1 cellular context compared by ENCODE assay signal in the genomic region with DNA sequence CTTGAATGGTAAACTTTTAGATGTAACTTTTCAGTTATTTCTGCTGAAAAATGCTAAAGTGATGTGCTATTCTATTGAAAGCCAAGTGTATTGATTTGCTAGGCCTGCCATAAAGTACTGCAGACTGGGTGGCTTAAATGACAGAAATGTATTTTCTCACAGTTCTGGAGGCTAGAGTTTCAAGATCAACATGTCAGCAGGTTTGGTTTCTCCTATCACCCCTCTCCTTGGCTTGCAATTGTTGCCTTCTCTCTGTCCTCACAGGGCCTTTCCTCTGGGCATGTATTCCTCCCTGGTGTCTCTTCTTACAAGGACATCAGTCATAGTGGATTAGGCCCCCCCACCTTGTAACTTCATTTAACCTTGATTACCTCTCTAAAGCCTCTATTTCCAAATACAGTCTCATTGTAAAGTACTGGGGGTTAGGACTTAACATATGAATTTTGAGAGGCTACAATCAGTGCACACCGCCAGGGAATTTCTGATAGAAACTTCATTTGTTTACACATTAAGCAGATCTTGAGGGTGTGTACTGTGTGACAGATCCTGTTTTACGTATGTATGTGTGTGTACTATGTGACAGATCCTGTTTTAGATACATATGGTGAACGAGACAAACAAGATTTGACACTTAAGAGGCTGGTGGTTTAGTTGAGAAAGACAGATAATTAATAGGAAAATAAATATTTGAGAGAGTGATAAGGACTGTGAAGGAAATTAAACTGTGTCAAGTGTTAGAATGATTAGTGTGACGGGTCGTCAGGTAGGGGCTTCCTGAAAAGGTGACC.
TF ChIP-seq lines count a peak whose summit lies in the region.

No MANE protein-coding gene starts in this region.

TF ChIP-seq in HEK293, 187 proteins besides CTCF, POLR2A, EP300 and RAD21 (continued from another document and continues in another):
- TF ChIP-seq, protein P1, sequence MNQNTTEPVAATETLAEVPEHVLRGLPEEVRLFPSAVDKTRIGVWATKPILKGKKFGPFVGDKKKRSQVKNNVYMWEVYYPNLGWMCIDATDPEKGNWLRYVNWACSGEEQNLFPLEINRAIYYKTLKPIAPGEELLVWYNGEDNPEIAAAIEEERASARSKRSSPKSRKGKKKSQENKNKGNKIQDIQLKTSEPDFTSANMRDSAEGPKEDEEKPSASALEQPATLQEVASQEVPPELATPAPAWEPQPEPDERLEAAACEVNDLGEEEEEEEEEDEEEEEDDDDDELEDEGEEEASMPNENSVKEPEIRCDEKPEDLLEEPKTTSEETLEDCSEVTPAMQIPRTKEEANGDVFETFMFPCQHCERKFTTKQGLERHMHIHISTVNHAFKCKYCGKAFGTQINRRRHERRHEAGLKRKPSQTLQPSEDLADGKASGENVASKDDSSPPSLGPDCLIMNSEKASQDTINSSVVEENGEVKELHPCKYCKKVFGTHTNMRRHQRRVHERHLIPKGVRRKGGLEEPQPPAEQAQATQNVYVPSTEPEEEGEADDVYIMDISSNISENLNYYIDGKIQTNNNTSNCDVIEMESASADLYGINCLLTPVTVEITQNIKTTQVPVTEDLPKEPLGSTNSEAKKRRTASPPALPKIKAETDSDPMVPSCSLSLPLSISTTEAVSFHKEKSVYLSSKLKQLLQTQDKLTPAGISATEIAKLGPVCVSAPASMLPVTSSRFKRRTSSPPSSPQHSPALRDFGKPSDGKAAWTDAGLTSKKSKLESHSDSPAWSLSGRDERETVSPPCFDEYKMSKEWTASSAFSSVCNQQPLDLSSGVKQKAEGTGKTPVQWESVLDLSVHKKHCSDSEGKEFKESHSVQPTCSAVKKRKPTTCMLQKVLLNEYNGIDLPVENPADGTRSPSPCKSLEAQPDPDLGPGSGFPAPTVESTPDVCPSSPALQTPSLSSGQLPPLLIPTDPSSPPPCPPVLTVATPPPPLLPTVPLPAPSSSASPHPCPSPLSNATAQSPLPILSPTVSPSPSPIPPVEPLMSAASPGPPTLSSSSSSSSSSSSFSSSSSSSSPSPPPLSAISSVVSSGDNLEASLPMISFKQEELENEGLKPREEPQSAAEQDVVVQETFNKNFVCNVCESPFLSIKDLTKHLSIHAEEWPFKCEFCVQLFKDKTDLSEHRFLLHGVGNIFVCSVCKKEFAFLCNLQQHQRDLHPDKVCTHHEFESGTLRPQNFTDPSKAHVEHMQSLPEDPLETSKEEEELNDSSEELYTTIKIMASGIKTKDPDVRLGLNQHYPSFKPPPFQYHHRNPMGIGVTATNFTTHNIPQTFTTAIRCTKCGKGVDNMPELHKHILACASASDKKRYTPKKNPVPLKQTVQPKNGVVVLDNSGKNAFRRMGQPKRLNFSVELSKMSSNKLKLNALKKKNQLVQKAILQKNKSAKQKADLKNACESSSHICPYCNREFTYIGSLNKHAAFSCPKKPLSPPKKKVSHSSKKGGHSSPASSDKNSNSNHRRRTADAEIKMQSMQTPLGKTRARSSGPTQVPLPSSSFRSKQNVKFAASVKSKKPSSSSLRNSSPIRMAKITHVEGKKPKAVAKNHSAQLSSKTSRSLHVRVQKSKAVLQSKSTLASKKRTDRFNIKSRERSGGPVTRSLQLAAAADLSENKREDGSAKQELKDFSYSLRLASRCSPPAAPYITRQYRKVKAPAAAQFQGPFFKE (tag by site-specific recombination; IDR thresholded peaks at IDR 0.05; ENCODE audit: borderline replicate concordance), result no peak
- TF ChIP-seq ZNF366 (tag by site-specific recombination; conservative IDR thresholded peaks at IDR 0.05) (no peak), SCRT1 (tag by site-specific recombination; IDR thresholded peaks at IDR 0.05; ENCODE audit: borderline replicate concordance) (peak; percentile 54; the same call in 1 of the 2 replicates), ZNF707 (tag by site-specific recombination; IDR thresholded peaks at IDR 0.05) (no peak), TRIM28 (IDR thresholded peaks at IDR 0.05; ENCODE audit: borderline replicate concordance, low read length) (peak; percentile 52; the same call in 1 of the 2 replicates), ZNF510 (tag by site-specific recombination; IDR thresholded peaks at IDR 0.05; ENCODE audit: insufficient replicate concordance) (no peak), GLIS1 (tag by site-specific recombination; IDR thresholded peaks at IDR 0.05) (0 out of 2 replicates have a peak, but pooled peaks have one; percentile 16), ZNF214 (tag by site-specific recombination; IDR thresholded peaks at IDR 0.05; ENCODE audit: borderline replicate concordance) (no peak), ZNF426 (tag by site-specific recombination; IDR thresholded peaks at IDR 0.05) (no peak), ZNF521 (tag by site-specific recombination; IDR thresholded peaks at IDR 0.05) (no peak), ZNF24 (tag by site-specific recombination; IDR thresholded peaks at IDR 0.05) (peak; percentile 47; the same call in 1 of the 2 replicates), ZBTB17 (tag by site-specific recombination; IDR thresholded peaks at IDR 0.05) (peak; percentile 52; the same call in 1 of the 2 replicates), ZNF391 (tag by site-specific recombination; IDR thresholded peaks at IDR 0.05; ENCODE audit: borderline replicate concordance, low read depth) (no peak), IKZF3 (tag by site-specific recombination; IDR thresholded peaks at IDR 0.05) (peak; percentile 29; the same call in 1 of the 2 replicates)
- TF ChIP-seq, protein P2, sequence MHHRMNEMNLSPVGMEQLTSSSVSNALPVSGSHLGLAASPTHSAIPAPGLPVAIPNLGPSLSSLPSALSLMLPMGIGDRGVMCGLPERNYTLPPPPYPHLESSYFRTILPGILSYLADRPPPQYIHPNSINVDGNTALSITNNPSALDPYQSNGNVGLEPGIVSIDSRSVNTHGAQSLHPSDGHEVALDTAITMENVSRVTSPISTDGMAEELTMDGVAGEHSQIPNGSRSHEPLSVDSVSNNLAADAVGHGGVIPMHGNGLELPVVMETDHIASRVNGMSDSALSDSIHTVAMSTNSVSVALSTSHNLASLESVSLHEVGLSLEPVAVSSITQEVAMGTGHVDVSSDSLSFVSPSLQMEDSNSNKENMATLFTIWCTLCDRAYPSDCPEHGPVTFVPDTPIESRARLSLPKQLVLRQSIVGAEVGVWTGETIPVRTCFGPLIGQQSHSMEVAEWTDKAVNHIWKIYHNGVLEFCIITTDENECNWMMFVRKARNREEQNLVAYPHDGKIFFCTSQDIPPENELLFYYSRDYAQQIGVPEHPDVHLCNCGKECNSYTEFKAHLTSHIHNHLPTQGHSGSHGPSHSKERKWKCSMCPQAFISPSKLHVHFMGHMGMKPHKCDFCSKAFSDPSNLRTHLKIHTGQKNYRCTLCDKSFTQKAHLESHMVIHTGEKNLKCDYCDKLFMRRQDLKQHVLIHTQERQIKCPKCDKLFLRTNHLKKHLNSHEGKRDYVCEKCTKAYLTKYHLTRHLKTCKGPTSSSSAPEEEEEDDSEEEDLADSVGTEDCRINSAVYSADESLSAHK (tag by site-specific recombination; IDR thresholded peaks at IDR 0.05), result 0 out of 2 replicates have a peak, but pooled peaks have one; percentile 38
- TF ChIP-seq, protein P3, sequence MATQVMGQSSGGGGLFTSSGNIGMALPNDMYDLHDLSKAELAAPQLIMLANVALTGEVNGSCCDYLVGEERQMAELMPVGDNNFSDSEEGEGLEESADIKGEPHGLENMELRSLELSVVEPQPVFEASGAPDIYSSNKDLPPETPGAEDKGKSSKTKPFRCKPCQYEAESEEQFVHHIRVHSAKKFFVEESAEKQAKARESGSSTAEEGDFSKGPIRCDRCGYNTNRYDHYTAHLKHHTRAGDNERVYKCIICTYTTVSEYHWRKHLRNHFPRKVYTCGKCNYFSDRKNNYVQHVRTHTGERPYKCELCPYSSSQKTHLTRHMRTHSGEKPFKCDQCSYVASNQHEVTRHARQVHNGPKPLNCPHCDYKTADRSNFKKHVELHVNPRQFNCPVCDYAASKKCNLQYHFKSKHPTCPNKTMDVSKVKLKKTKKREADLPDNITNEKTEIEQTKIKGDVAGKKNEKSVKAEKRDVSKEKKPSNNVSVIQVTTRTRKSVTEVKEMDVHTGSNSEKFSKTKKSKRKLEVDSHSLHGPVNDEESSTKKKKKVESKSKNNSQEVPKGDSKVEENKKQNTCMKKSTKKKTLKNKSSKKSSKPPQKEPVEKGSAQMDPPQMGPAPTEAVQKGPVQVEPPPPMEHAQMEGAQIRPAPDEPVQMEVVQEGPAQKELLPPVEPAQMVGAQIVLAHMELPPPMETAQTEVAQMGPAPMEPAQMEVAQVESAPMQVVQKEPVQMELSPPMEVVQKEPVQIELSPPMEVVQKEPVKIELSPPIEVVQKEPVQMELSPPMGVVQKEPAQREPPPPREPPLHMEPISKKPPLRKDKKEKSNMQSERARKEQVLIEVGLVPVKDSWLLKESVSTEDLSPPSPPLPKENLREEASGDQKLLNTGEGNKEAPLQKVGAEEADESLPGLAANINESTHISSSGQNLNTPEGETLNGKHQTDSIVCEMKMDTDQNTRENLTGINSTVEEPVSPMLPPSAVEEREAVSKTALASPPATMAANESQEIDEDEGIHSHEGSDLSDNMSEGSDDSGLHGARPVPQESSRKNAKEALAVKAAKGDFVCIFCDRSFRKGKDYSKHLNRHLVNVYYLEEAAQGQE (tag by site-specific recombination; IDR thresholded peaks at IDR 0.05), result no peak
- TF ChIP-seq, protein P4, sequence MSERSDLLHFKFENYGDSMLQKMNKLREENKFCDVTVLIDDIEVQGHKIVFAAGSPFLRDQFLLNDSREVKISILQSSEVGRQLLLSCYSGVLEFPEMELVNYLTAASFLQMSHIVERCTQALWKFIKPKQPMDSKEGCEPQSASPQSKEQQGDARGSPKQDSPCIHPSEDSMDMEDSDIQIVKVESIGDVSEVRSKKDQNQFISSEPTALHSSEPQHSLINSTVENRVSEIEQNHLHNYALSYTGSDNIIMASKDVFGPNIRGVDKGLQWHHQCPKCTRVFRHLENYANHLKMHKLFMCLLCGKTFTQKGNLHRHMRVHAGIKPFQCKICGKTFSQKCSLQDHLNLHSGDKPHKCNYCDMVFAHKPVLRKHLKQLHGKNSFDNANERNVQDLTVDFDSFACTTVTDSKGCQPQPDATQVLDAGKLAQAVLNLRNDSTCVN (tag by site-specific recombination; optimal IDR thresholded peaks at IDR 0.05), result no peak
- TF ChIP-seq, protein P5, sequence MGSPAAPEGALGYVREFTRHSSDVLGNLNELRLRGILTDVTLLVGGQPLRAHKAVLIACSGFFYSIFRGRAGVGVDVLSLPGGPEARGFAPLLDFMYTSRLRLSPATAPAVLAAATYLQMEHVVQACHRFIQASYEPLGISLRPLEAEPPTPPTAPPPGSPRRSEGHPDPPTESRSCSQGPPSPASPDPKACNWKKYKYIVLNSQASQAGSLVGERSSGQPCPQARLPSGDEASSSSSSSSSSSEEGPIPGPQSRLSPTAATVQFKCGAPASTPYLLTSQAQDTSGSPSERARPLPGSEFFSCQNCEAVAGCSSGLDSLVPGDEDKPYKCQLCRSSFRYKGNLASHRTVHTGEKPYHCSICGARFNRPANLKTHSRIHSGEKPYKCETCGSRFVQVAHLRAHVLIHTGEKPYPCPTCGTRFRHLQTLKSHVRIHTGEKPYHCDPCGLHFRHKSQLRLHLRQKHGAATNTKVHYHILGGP (tag by site-specific recombination; IDR thresholded peaks at IDR 0.05), result no peak
- TF ChIP-seq, protein P6, sequence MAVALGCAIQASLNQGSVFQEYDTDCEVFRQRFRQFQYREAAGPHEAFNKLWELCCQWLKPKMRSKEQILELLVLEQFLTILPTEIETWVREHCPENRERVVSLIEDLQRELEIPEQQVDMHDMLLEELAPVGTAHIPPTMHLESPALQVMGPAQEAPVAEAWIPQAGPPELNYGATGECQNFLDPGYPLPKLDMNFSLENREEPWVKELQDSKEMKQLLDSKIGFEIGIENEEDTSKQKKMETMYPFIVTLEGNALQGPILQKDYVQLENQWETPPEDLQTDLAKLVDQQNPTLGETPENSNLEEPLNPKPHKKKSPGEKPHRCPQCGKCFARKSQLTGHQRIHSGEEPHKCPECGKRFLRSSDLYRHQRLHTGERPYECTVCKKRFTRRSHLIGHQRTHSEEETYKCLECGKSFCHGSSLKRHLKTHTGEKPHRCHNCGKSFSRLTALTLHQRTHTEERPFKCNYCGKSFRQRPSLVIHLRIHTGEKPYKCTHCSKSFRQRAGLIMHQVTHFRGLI (tag by site-specific recombination; IDR thresholded peaks at IDR 0.05), result no peak
- TF ChIP-seq, protein P7, sequence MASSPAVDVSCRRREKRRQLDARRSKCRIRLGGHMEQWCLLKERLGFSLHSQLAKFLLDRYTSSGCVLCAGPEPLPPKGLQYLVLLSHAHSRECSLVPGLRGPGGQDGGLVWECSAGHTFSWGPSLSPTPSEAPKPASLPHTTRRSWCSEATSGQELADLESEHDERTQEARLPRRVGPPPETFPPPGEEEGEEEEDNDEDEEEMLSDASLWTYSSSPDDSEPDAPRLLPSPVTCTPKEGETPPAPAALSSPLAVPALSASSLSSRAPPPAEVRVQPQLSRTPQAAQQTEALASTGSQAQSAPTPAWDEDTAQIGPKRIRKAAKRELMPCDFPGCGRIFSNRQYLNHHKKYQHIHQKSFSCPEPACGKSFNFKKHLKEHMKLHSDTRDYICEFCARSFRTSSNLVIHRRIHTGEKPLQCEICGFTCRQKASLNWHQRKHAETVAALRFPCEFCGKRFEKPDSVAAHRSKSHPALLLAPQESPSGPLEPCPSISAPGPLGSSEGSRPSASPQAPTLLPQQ (tag by site-specific recombination; IDR thresholded peaks at IDR 0.05), result no peak
- TF ChIP-seq, protein P8, sequence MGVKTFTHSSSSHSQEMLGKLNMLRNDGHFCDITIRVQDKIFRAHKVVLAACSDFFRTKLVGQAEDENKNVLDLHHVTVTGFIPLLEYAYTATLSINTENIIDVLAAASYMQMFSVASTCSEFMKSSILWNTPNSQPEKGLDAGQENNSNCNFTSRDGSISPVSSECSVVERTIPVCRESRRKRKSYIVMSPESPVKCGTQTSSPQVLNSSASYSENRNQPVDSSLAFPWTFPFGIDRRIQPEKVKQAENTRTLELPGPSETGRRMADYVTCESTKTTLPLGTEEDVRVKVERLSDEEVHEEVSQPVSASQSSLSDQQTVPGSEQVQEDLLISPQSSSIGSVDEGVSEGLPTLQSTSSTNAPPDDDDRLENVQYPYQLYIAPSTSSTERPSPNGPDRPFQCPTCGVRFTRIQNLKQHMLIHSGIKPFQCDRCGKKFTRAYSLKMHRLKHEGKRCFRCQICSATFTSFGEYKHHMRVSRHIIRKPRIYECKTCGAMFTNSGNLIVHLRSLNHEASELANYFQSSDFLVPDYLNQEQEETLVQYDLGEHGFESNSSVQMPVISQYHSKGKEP (tag by site-specific recombination; IDR thresholded peaks at IDR 0.05), result peak; percentile 21; the same call in 1 of the 2 replicates
- TF ChIP-seq, protein P9, sequence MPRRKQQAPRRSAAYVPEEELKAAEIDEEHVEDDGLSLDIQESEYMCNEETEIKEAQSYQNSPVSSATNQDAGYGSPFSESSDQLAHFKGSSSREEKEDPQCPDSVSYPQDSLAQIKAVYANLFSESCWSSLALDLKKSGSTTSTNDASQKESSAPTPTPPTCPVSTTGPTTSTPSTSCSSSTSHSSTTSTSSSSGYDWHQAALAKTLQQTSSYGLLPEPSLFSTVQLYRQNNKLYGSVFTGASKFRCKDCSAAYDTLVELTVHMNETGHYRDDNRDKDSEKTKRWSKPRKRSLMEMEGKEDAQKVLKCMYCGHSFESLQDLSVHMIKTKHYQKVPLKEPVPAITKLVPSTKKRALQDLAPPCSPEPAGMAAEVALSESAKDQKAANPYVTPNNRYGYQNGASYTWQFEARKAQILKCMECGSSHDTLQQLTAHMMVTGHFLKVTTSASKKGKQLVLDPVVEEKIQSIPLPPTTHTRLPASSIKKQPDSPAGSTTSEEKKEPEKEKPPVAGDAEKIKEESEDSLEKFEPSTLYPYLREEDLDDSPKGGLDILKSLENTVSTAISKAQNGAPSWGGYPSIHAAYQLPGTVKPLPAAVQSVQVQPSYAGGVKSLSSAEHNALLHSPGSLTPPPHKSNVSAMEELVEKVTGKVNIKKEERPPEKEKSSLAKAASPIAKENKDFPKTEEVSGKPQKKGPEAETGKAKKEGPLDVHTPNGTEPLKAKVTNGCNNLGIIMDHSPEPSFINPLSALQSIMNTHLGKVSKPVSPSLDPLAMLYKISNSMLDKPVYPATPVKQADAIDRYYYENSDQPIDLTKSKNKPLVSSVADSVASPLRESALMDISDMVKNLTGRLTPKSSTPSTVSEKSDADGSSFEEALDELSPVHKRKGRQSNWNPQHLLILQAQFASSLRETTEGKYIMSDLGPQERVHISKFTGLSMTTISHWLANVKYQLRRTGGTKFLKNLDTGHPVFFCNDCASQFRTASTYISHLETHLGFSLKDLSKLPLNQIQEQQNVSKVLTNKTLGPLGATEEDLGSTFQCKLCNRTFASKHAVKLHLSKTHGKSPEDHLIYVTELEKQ (tag by site-specific recombination; IDR thresholded peaks at IDR 0.05; ENCODE audit: borderline replicate concordance), result no peak
